ENCODE assay signal across 9 cellular contexts in genomic region chr13:40389081-40389641, GRCh38.
A peak's percentile ranks its signal among the peaks of the same experiment; 100 is the strongest.
DNase-seq lines count a peak whose midpoint lies in the region; TF ChIP-seq lines count a peak whose summit lies in the region.
"Had no signal": no experiment of that assay in that cellular context is flagged by ENCODE, and none has a peak within 500 bp of the region (broad histone marks: within the 10 kb centered on the region; RNA-seq: fewer than 3 reads in every experiment).

No MANE protein-coding gene starts in this region.

- peaks cover 3% of the 10 kb centered on the region for H3K27me3 Mint-ChIP-seq in HFFc6 (ENCODE audit: insufficient read depth)
- H3K27me3 Mint-ChIP-seq in Calu3 (ENCODE audit: unreplicated experiment), result no peaks in the 10 kb centered on the region

- H4K8ac ChIP-seq in trophoblast cell (ENCODE audit: low read depth, low read length), result no peak overlapping the region

- H3K23ac ChIP-seq in trophoblast cell (ENCODE audit: low read length), result no peak overlapping the region

- peak; percentile 64 for DNase-seq in GM12865 (ENCODE audit: low read depth)
- no peak for DNase-seq in HFFc6
- DNase-seq in SJSA1 (ENCODE audit: low read depth in 1 of 2, low spot score in 2 of 2), result no peak
- peak; percentile 23 for DNase-seq in effector CD8-positive, alpha-beta T cell (lab: John Stamatoyannopoulos, UW)
- DNase-seq in stimulated activated naive CD4-positive, alpha-beta T cell (lab: John Stamatoyannopoulos, UW), result peak in 5 of 6 experiments; percentile 34 to 82 (median 69)
- no peak for DNase-seq in ureter (ENCODE audit: low spot score)
- no peak for DNase-seq in Calu3
- DNase-seq in trophoblast cell, result no peak

- H3K36me3 Mint-ChIP-seq in HFFc6 (ENCODE audit: low read depth), result no peaks in the 10 kb centered on the region
- H3K36me3 Mint-ChIP-seq in Calu3 (ENCODE audit: insufficient read depth, unreplicated experiment), result no peaks in the 10 kb centered on the region

- H3K79me2 ChIP-seq in trophoblast cell (ENCODE audit: control insufficient read depth, insufficient read depth, low read length, poor library complexity), result no peaks in the 10 kb centered on the region
- H3K79me2 ChIP-seq: parathyroid adenoma had no signal

- no peak overlapping the region for H4K12ac ChIP-seq in trophoblast cell (ENCODE audit: low read depth, low read length)

- intact Hi-C loops in Calu3 (cut with micrococcal nuclease; ENCODE audit: unreplicated experiment), result no loop called here

- H3K27ac ChIP-seq in SJSA1 (peak overlapping the region; percentile 62), trophoblast cell (ENCODE audit: low read depth, low read length) (no peak overlapping the region)
- H3K27ac ChIP-seq: parathyroid adenoma had no signal

- H3K79me1 ChIP-seq in trophoblast cell (ENCODE audit: low read length), result peaks cover 2% of the 10 kb centered on the region

- H3K4ac ChIP-seq in trophoblast cell (ENCODE audit: low read depth, low read length), result no peak overlapping the region

- no peak overlapping the region for H3K4me2 ChIP-seq in trophoblast cell (ENCODE audit: low read length)

- H2BK120ac ChIP-seq in trophoblast cell (ENCODE audit: insufficient read depth, low read length, poor library complexity), result no peak overlapping the region

- no peak overlapping the region for H2AK5ac ChIP-seq in trophoblast cell (ENCODE audit: low read length)

- H3K4me1 ChIP-seq in SJSA1 (replicated peaks) (peaks cover 22% of the 10 kb centered on the region), trophoblast cell (ENCODE audit: control insufficient read depth in 1 of 2, insufficient read depth in 2 of 2, low read length in 2 of 2) (peaks cover 3 to 6% of the 10 kb centered on the region in 2 experiments)
- H3K4me1 ChIP-seq: parathyroid adenoma had no signal

- no peak for TF ChIP-seq CTCF in GM12865 (IDR thresholded peaks at IDR 0.05; ENCODE audit: insufficient read depth, low read depth, low read length, missing control alignments)
- no peak for TF ChIP-seq CTCF in HFFc6 (IDR thresholded peaks at IDR 0.05)
- no peak for TF ChIP-seq CTCF in Calu3 (IDR thresholded peaks at IDR 0.05; ENCODE audit: unreplicated experiment)

- no TSS peak for BruUV-seq in Calu3 (replicated peaks; lab: Mats Ljungman, UMichigan)

- no peak overlapping the region for H4K91ac ChIP-seq in trophoblast cell (ENCODE audit: low read depth, low read length)

- H3K9ac ChIP-seq in trophoblast cell (ENCODE audit: low read length), result no peak overlapping the region
- H3K9ac ChIP-seq: parathyroid adenoma had no signal

- no peak overlapping the region for H2BK5ac ChIP-seq in trophoblast cell (ENCODE audit: low read depth, low read length, poor library complexity)

- H3K4me3 ChIP-seq in GM12865 (ENCODE audit: low read depth, low read length), result peak overlapping the region; percentile 67
- no peak overlapping the region for H3K4me3 ChIP-seq in SJSA1
- H3K4me3 ChIP-seq in trophoblast cell (ENCODE audit: low read depth, low read length), result no peak overlapping the region

- peaks cover 27% of the 10 kb centered on the region for H3K4me1 Mint-ChIP-seq in HFFc6 (ENCODE audit: low read depth)
- H3K4me1 Mint-ChIP-seq in Calu3 (ENCODE audit: low read depth, unreplicated experiment), result peaks cover 11% of the 10 kb centered on the region

- no peaks in the 10 kb centered on the region for H3K9me3 ChIP-seq in SJSA1 (replicated peaks)
- no peaks in the 10 kb centered on the region for H3K9me3 ChIP-seq in trophoblast cell (ENCODE audit: insufficient read depth, low read depth, low read length)

- H3K27ac Mint-ChIP-seq in HFFc6, result peak overlapping the region; percentile 56; the same call in 1 of the 2 replicates
- H3K27ac Mint-ChIP-seq in Calu3 (ENCODE audit: unreplicated experiment), result no peak overlapping the region

- CTCF ChIA-PET in Calu3 (lab: Charles Lee), result no interaction called here

- H3K9me3 Mint-ChIP-seq in HFFc6 (no peaks in the 10 kb centered on the region), Calu3 (ENCODE audit: low read depth, unreplicated experiment) (no peaks in the 10 kb centered on the region)

- H3K27me3 ChIP-seq in SJSA1 (replicated peaks), result no peaks in the 10 kb centered on the region
- no peaks in the 10 kb centered on the region for H3K27me3 ChIP-seq in trophoblast cell (ENCODE audit: insufficient read depth, low read length)

- WGBS in trophoblast cell (ENCODE audit: extremely low coverage, insufficient coverage, insufficient read length), result no CpG with 5 or more reads among the region's 10 CpGs

- no peak overlapping the region; the same call in 1 of the 2 replicates for H3K4me3 Mint-ChIP-seq in HFFc6
- H3K4me3 Mint-ChIP-seq in Calu3 (ENCODE audit: low read depth, unreplicated experiment), result no peak overlapping the region

- no peak overlapping the region for H3K14ac ChIP-seq in trophoblast cell (ENCODE audit: low read length)

- H2AFZ ChIP-seq in trophoblast cell (ENCODE audit: insufficient read depth, low read length, poor library complexity), result no peak overlapping the region
- H2AFZ ChIP-seq: parathyroid adenoma had no signal

- no peaks in the 10 kb centered on the region for H3K36me3 ChIP-seq in SJSA1
- H3K36me3 ChIP-seq in trophoblast cell (ENCODE audit: control insufficient read depth in 1 of 2, insufficient read depth in 2 of 2, low read length in 2 of 2), result no peaks in the 10 kb centered on the region

- H2BK12ac ChIP-seq in trophoblast cell (ENCODE audit: low read length), result no peak overlapping the region

- H3K18ac ChIP-seq in trophoblast cell (ENCODE audit: low read length), result no peak overlapping the region

Comparison
In these comparisons a context has a peak if more than half of its experiments do, and no peak if none do; other contexts are left out.
1. DNase-seq: peak in GM12865 (single experiment), effector CD8-positive, alpha-beta T cell (single experiment) and stimulated activated naive CD4-positive, alpha-beta T cell (5 of 6); none in HFFc6 (single experiment), SJSA1 (0 of 2), ureter (single experiment), Calu3 (single experiment) and trophoblast cell (0 of 2).